In genomic region chr1:34928066-34928864, GRCh38 we compare ENCODE assay signal across 11 cellular contexts. TPM values are rescaled to one million over a fixed set of nuclear protein-coding genes. Genes with fewer than 3 reads are reported as not detected.
DNase-seq lines count a peak whose midpoint lies in the region; ATAC-seq and TF ChIP-seq lines count a peak whose summit lies in the region.
"Had no signal": no experiment of that assay in that cellular context is flagged by ENCODE, and none has a peak within 500 bp of the region (broad histone marks: within the 10 kb centered on the region; RNA-seq: fewer than 3 reads in every experiment).

No MANE protein-coding gene starts in this region.

- peaks cover 7% of the 10 kb centered on the region for H3K4me1 ChIP-seq in psoas muscle
- peaks cover 3% of the 10 kb centered on the region for H3K4me1 ChIP-seq in mucosa of descending colon (ENCODE audit: low read depth)

- peak overlapping the region; percentile 61 for H3K4me3 ChIP-seq in psoas muscle
- no peak overlapping the region for H3K4me3 ChIP-seq in mucosa of descending colon
- H3K4me3 ChIP-seq: left lung had no signal

- H3K27ac ChIP-seq in psoas muscle, result no peak overlapping the region
- H3K27ac ChIP-seq in RWPE1, result no peak overlapping the region
- H3K27ac ChIP-seq: left lung, Peyer's patch had no signal

- H3K27ac Mint-ChIP-seq in T-helper 1 cell treated with Interleukin-12 subunit alpha and Interleukin-12 subunit beta and Interleukin-4 antibody, amounts not matched to agents 30 μg/mL and 1 μg/mL, for 36 hours, result no peak overlapping the region
- peak overlapping the region in 1 of 2 donors; percentile 11 for H3K27ac Mint-ChIP-seq in effector memory CD8-positive, alpha-beta T cell

- no peaks in the 10 kb centered on the region for H3K36me3 Mint-ChIP-seq in T-helper 1 cell treated with Interleukin-12 subunit alpha and Interleukin-12 subunit beta and Interleukin-4 antibody, amounts not matched to agents 30 μg/mL and 1 μg/mL, for 36 hours (ENCODE audit: low read depth)
- H3K36me3 Mint-ChIP-seq in effector memory CD8-positive, alpha-beta T cell (ENCODE audit: insufficient read depth), result no peaks in the 10 kb centered on the region

- DNase-seq in T-helper 1 cell, result no peak
- DNase-seq in NCI-H510A treated with DMSO at 0.1 percent for 48 hours (lab: John Stamatoyannopoulos, UW), result peak; percentile 85
- no peak for DNase-seq in effector memory CD8-positive, alpha-beta T cell
- no peak for DNase-seq in psoas muscle
- DNase-seq in mucosa of descending colon, result no peak
- DNase-seq in ureter (ENCODE audit: low spot score), result no peak
- no peak for DNase-seq in RWPE1 (ENCODE audit: low spot score)
- DNase-seq: left lung had no signal

- peaks cover 5% of the 10 kb centered on the region for H3K4me1 Mint-ChIP-seq in T-helper 1 cell treated with Interleukin-12 subunit alpha and Interleukin-12 subunit beta and Interleukin-4 antibody, amounts not matched to agents 30 μg/mL and 1 μg/mL, for 36 hours (ENCODE audit: low read depth)
- H3K4me1 Mint-ChIP-seq in effector memory CD8-positive, alpha-beta T cell (ENCODE audit: low read depth in 2 of 2), result peaks cover 6 to 7% of the 10 kb centered on the region in 2 donors

- WGBS in psoas muscle, 3 donors, result 21 to 26% (median 25%) methylated on average over 18 of the region's 18 CpGs

- no peak for ATAC-seq in effector memory CD8-positive, alpha-beta T cell (replicated peaks)
- ATAC-seq in psoas muscle, result no peak
- no peak for ATAC-seq in mucosa of descending colon
- ATAC-seq: left lung had no signal

- intact Hi-C loops in psoas muscle (cut with DNase I) (no loop called here), mucosa of descending colon (cut with DNase I, micrococcal nuclease) (no loop called here)

- peak overlapping the region; percentile 71 for H3K4me3 Mint-ChIP-seq in T-helper 1 cell treated with Interleukin-12 subunit alpha and Interleukin-12 subunit beta and Interleukin-4 antibody, amounts not matched to agents 30 μg/mL and 1 μg/mL, for 36 hours
- peak overlapping the region; percentile 59 to 68 for H3K4me3 Mint-ChIP-seq in effector memory CD8-positive, alpha-beta T cell

- CTCF ChIA-PET in RWPE1 (lab: Yijun Ruan, JAX), result interaction anchor here (0.6 kb wide), 2 partner anchors 476 to 558 kb away, joined by 3 read pairs; no protein-coding TSS in a partner anchor

- TF ChIP-seq CTCF in psoas muscle (IDR thresholded peaks at IDR 0.05), result no peak
- TF ChIP-seq CTCF in mucosa of descending colon (IDR thresholded peaks at IDR 0.05), result no peak
- TF ChIP-seq CTCF in RWPE1 (conservative IDR thresholded peaks at IDR 0.05; ENCODE audit: low read depth), result no peak

- H3K27me3 Mint-ChIP-seq in T-helper 1 cell treated with Interleukin-12 subunit alpha and Interleukin-12 subunit beta and Interleukin-4 antibody, amounts not matched to agents 30 μg/mL and 1 μg/mL, for 36 hours (ENCODE audit: low read depth), result peaks cover 67% of the 10 kb centered on the region
- H3K27me3 Mint-ChIP-seq in effector memory CD8-positive, alpha-beta T cell, result peaks cover 64 to 69% of the 10 kb centered on the region in 2 donors

- H3K27me3 ChIP-seq in psoas muscle (ENCODE audit: insufficient read depth in 3 of 3, low read length in 2 of 3), result peaks cover 0 to 66% (median 35%) of the 10 kb centered on the region in 3 donors

- POLR2A ChIA-PET in RWPE1 (lab: Yijun Ruan, JAX; ENCODE audit: low non-redundant PET), result no interaction called here

- H3K36me3 ChIP-seq in psoas muscle (ENCODE audit: insufficient read depth in 1 of 2, low read depth in 1 of 2), result no peaks in the 10 kb centered on the region
- no peaks in the 10 kb centered on the region for H3K36me3 ChIP-seq in mucosa of descending colon (ENCODE audit: low read depth)
- H3K36me3 ChIP-seq: left lung, Peyer's patch had no signal

- H3K9me3 Mint-ChIP-seq in T-helper 1 cell treated with Interleukin-12 subunit alpha and Interleukin-12 subunit beta and Interleukin-4 antibody, amounts not matched to agents 30 μg/mL and 1 μg/mL, for 36 hours, result no peaks in the 10 kb centered on the region
- no peaks in the 10 kb centered on the region for H3K9me3 Mint-ChIP-seq in effector memory CD8-positive, alpha-beta T cell

- no peaks in the 10 kb centered on the region for H3K9me3 ChIP-seq in psoas muscle
- no peaks in the 10 kb centered on the region for H3K9me3 ChIP-seq in mucosa of descending colon
- H3K9me3 ChIP-seq: left lung, Peyer's patch had no signal

RNA-seq across cellular contexts. Expression of gene DLGAP3, which starts 1.2 kb away (rescaled TPM):
- total RNA-seq in psoas muscle (under 1 TPM in 3 of 4 donors, not detected in 1; 0.08 to 0.44 (median 0.17) TPM), mucosa of descending colon (under 1 TPM; 0.35 to 0.60 (median 0.41) TPM), ureter (0.26 TPM)
- polyA plus RNA-seq in psoas muscle, result under 1 TPM; 0.01 to 0.08 (median 0.03) TPM
- total RNA-seq: HT-29 had no signal

RNA-seq across cellular contexts. Expression of gene TMEM35B, which starts 56.9 kb away (rescaled TPM):
- total RNA-seq in psoas muscle, result 1 to 10 TPM; 3.0 to 7.1 (median 4.3) TPM
- polyA plus RNA-seq in psoas muscle, result 10 to 100 TPM in 1 of 3 donors, 1 to 10 TPM in 2; 5.7 to 13.2 (median 8.5) TPM
- 10 to 100 TPM; 17.9 to 18.4 (median 18.0) TPM for total RNA-seq in mucosa of descending colon
- total RNA-seq in ureter, result 29.6 TPM
